ENCODE assay signal across 8 cellular contexts in genomic region chr16:75494696-75495601, GRCh38. TPM values are rescaled to one million over a fixed set of nuclear protein-coding genes. Genes with fewer than 3 reads are reported as not detected.
A peak's percentile ranks its signal among the peaks of the same experiment; 100 is the strongest.
DNase-seq lines count a peak whose midpoint lies in the region; ATAC-seq and TF ChIP-seq lines count a peak whose summit lies in the region.

CHST6 (minus strand) TSS chr16:75495441; CDS start chr16:75479828, 15,613 bp downstream.

- intact Hi-C loops in CD4-positive, alpha-beta T cell (cut with DNase I, micrococcal nuclease), result no loop called here
- intact Hi-C loops in gastrocnemius medialis (cut with DNase I; ENCODE audit: low total_unique reads), result no loop called here
- intact Hi-C loops in activated T-helper 1 cell treated with anti-CD3 and anti-CD28 coated beads, Interleukin-12 subunit alpha, Interleukin-12 subunit beta, Interleukin-2, Interleukin-4 antibody, amounts not matched to agents 30 ng/mL and 10 ng/mL and 1 ng/mL, durations not matched to agents 14 hours and 24 hours and 36 hours (cut with micrococcal nuclease), result no loop called here

- peak; percentile 39 for ATAC-seq in CD4-positive, alpha-beta T cell (ENCODE audit: poor library complexity)
- ATAC-seq in GM19395 (IDR thresholded peaks at IDR 0.05; ENCODE audit: unreplicated experiment) (peak; percentile 68), HG03565 (IDR thresholded peaks at IDR 0.05; ENCODE audit: unreplicated experiment) (peak; percentile 62), gastrocnemius medialis (no peak)

- peak in 1 of 10 experiments; percentile 6 for DNase-seq in CD4-positive, alpha-beta T cell
- DNase-seq in anterior cingulate cortex (lab: John Stamatoyannopoulos, UW), result peak in 55 of 58 donors; percentile 5 to 81 (median 55)
- peak; percentile 57 for DNase-seq in iPS DF 6.9 (ENCODE audit: low read depth, low spot score)
- DNase-seq in gastrocnemius medialis, result no peak
- no peak for DNase-seq in amniotic stem cell (lab: John Stamatoyannopoulos, UW)
- no peak for DNase-seq in activated T-helper 1 cell treated with anti-CD3 and anti-CD28 coated beads, Interleukin-12 subunit alpha, Interleukin-12 subunit beta, Interleukin-2, Interleukin-4 antibody, amounts not matched to agents 30 ng/mL and 10 ng/mL and 1 ng/mL, durations not matched to agents 14 hours and 24 hours and 36 hours (ENCODE audit: low spot score)

- in situ Hi-C loops in gastrocnemius medialis (cut with MboI; ENCODE audit: low sequenced_read_pairs in 4 of 4), result no loop called here

- peak within 1 kb of the TSS; percentile 62; the same call in 1 of the 2 replicates for H3K4me3 ChIP-seq in iPS DF 6.9 (ENCODE audit: low read length)
- peak within 1 kb of the TSS; percentile 38 to 48 (median 44) for H3K4me3 ChIP-seq in gastrocnemius medialis

- CTCF ChIA-PET in CD4-positive, alpha-beta T cell (lab: Charles Lee), result no interaction called here

- peak within 1 kb of the TSS; percentile 68 for H3K4me3 Mint-ChIP-seq in CD4-positive, alpha-beta T cell
- H3K4me3 Mint-ChIP-seq in activated T-helper 1 cell treated with anti-CD3 and anti-CD28 coated beads, Interleukin-12 subunit alpha, Interleukin-12 subunit beta, Interleukin-2, Interleukin-4 antibody, amounts not matched to agents 30 ng/mL and 10 ng/mL and 1 ng/mL, durations not matched to agents 14 hours and 24 hours and 36 hours, result no peak within 1 kb of the TSS

- no peak within 1 kb of the TSS for H3K27ac Mint-ChIP-seq in CD4-positive, alpha-beta T cell
- H3K27ac Mint-ChIP-seq in activated T-helper 1 cell treated with anti-CD3 and anti-CD28 coated beads, Interleukin-12 subunit alpha, Interleukin-12 subunit beta, Interleukin-2, Interleukin-4 antibody, amounts not matched to agents 30 ng/mL and 10 ng/mL and 1 ng/mL, durations not matched to agents 14 hours and 24 hours and 36 hours, result no peak within 1 kb of the TSS

- H3K4me1 Mint-ChIP-seq in CD4-positive, alpha-beta T cell (ENCODE audit: low read depth), result peaks cover 9% of the 10 kb centered on the region
- H3K4me1 Mint-ChIP-seq in activated T-helper 1 cell treated with anti-CD3 and anti-CD28 coated beads, Interleukin-12 subunit alpha, Interleukin-12 subunit beta, Interleukin-2, Interleukin-4 antibody, amounts not matched to agents 30 ng/mL and 10 ng/mL and 1 ng/mL, durations not matched to agents 14 hours and 24 hours and 36 hours (ENCODE audit: low read depth), result no peaks in the 10 kb centered on the region

- H3K4me1 ChIP-seq in iPS DF 6.9 (ENCODE audit: control insufficient read depth, insufficient read depth, low read length), result no peaks in the 10 kb centered on the region
- H3K4me1 ChIP-seq in gastrocnemius medialis, result peaks cover 0 to 9% of the 10 kb centered on the region in 2 donors

- H3K9me3 Mint-ChIP-seq in CD4-positive, alpha-beta T cell, result no peaks in the 10 kb centered on the region
- H3K9me3 Mint-ChIP-seq in activated T-helper 1 cell treated with anti-CD3 and anti-CD28 coated beads, Interleukin-12 subunit alpha, Interleukin-12 subunit beta, Interleukin-2, Interleukin-4 antibody, amounts not matched to agents 30 ng/mL and 10 ng/mL and 1 ng/mL, durations not matched to agents 14 hours and 24 hours and 36 hours, result no peaks in the 10 kb centered on the region

- peaks cover 29% of the 10 kb centered on the region for H3K27me3 ChIP-seq in CD4-positive, alpha-beta T cell (ENCODE audit: control insufficient read depth, insufficient read depth, low read length)
- no peaks in the 10 kb centered on the region for H3K27me3 ChIP-seq in iPS DF 6.9 (ENCODE audit: control insufficient read depth, insufficient read depth, low read length)
- peaks cover 12 to 24% (median 21%) of the 10 kb centered on the region in 3 donors for H3K27me3 ChIP-seq in gastrocnemius medialis

- no peaks in the 10 kb centered on the region for H3K36me3 ChIP-seq in iPS DF 6.9 (ENCODE audit: control insufficient read depth, insufficient read depth, low read length)
- no peaks in the 10 kb centered on the region for H3K36me3 ChIP-seq in gastrocnemius medialis

- POLR2A ChIA-PET in CD4-positive, alpha-beta T cell (lab: Charles Lee), result interaction anchor here (0.6 to 1.5 kb wide), 2 partner anchors 22 to 31 kb away, joined by 3 to 4 read pairs; no protein-coding TSS in a partner anchor

- TF ChIP-seq CTCF in CD4-positive, alpha-beta T cell (IDR thresholded peaks at IDR 0.05), result no peak
- no peak for TF ChIP-seq CTCF in gastrocnemius medialis (IDR thresholded peaks at IDR 0.05 in 4 of 5, conservative IDR thresholded peaks at IDR 0.05 in 1 of 5)

- WGBS in iPS DF 6.9 (ENCODE audit: insufficient coverage, insufficient read length), result no CpG with 5 or more reads among the region's 66 CpGs

- H3K36me3 Mint-ChIP-seq in CD4-positive, alpha-beta T cell (ENCODE audit: low read depth), result no peaks in the 10 kb centered on the region
- H3K36me3 Mint-ChIP-seq in activated T-helper 1 cell treated with anti-CD3 and anti-CD28 coated beads, Interleukin-12 subunit alpha, Interleukin-12 subunit beta, Interleukin-2, Interleukin-4 antibody, amounts not matched to agents 30 ng/mL and 10 ng/mL and 1 ng/mL, durations not matched to agents 14 hours and 24 hours and 36 hours (ENCODE audit: low read depth), result no peaks in the 10 kb centered on the region

- no peak for TF ChIP-seq POLR2A in gastrocnemius medialis (IDR thresholded peaks at IDR 0.05)

- H3K27ac ChIP-seq in CD4-positive, alpha-beta T cell (ENCODE audit: low read depth, low read length), result no peak within 1 kb of the TSS
- H3K27ac ChIP-seq in iPS DF 6.9 (ENCODE audit: low read length) (no peak within 1 kb of the TSS), gastrocnemius medialis (no peak within 1 kb of the TSS)

- H3K9me3 ChIP-seq in CD4-positive, alpha-beta T cell (ENCODE audit: control insufficient read depth, low read length), result no peaks in the 10 kb centered on the region
- H3K9me3 ChIP-seq in iPS DF 6.9 (ENCODE audit: control insufficient read depth, insufficient read depth, low read length), result no peaks in the 10 kb centered on the region
- no peaks in the 10 kb centered on the region for H3K9me3 ChIP-seq in gastrocnemius medialis

- H3K27me3 Mint-ChIP-seq in CD4-positive, alpha-beta T cell, result peaks cover 45% of the 10 kb centered on the region
- peaks cover 34% of the 10 kb centered on the region for H3K27me3 Mint-ChIP-seq in activated T-helper 1 cell treated with anti-CD3 and anti-CD28 coated beads, Interleukin-12 subunit alpha, Interleukin-12 subunit beta, Interleukin-2, Interleukin-4 antibody, amounts not matched to agents 30 ng/mL and 10 ng/mL and 1 ng/mL, durations not matched to agents 14 hours and 24 hours and 36 hours (ENCODE audit: insufficient read depth)

RNA-seq across cellular contexts. Expression of gene CHST6, which starts in this region (rescaled TPM):
- not detected for total RNA-seq in CD4-positive, alpha-beta T cell
- under 1 TPM in 1 of 4 donors, not detected in 3; 0.07 TPM for total RNA-seq in gastrocnemius medialis
- not detected in 2 replicates for total RNA-seq in activated T-helper 1 cell treated with anti-CD3 and anti-CD28 coated beads, Interleukin-12 subunit alpha, Interleukin-12 subunit beta, Interleukin-2, Interleukin-4 antibody, amounts not matched to agents 30 ng/mL and 10 ng/mL and 1 ng/mL, durations not matched to agents 14 hours and 24 hours and 36 hours

Comparison
In these comparisons a context has a peak if more than half of its experiments do, and no peak if none do; other contexts are left out.
1. Peak in ATAC-seq in CD4-positive, alpha-beta T cell; RNA of the gene not detected or under 1 TPM.
2. ATAC-seq: peak in GM19395 (single experiment) and HG03565 (single experiment); none in gastrocnemius medialis (0 of 2).
3. DNase-seq: peak in anterior cingulate cortex (55 of 58) and iPS DF 6.9 (single experiment); none in gastrocnemius medialis (0 of 2), amniotic stem cell (single experiment) and activated T-helper 1 cell treated with anti-CD3 and anti-CD28 coated beads, Interleukin-12 subunit alpha, Interleukin-12 subunit beta, Interleukin-2, Interleukin-4 antibody, amounts not matched to agents 30 ng/mL and 10 ng/mL and 1 ng/mL, durations not matched to agents 14 hours and 24 hours and 36 hours (single experiment).